11 cellular contexts compared by ENCODE assay signal in genomic region chr7:107746006-107746405, GRCh38. TPM values are rescaled to one million over a fixed set of nuclear protein-coding genes. Genes with fewer than 3 reads are reported as not detected.
DNase-seq lines count a peak whose midpoint lies in the region; ATAC-seq and TF ChIP-seq lines count a peak whose summit lies in the region.
"Had no signal": no experiment of that assay in that cellular context is flagged by ENCODE, and none has a peak within 500 bp of the region (broad histone marks: within the 10 kb centered on the region; RNA-seq: fewer than 3 reads in every experiment).

No MANE protein-coding gene starts in this region.

- H3K36me3 Mint-ChIP-seq in activated naive CD4-positive, alpha-beta T cell treated with anti-CD3 and anti-CD28 coated beads, Interleukin-2, amount 50 U/mL, for 24 hours = peaks cover 6% of the 10 kb centered on the region
- peaks cover 12% of the 10 kb centered on the region for H3K36me3 Mint-ChIP-seq in WTC11

- H3K27ac Mint-ChIP-seq in activated naive CD4-positive, alpha-beta T cell treated with anti-CD3 and anti-CD28 coated beads, Interleukin-2, amount 50 U/mL, for 24 hours = peak overlapping the region; percentile 86
- peak overlapping the region; percentile 11; the same call in 1 of the 2 replicates for H3K27ac Mint-ChIP-seq in WTC11
- H3K27ac Mint-ChIP-seq in stimulated activated naive CD8-positive, alpha-beta T cell treated with anti-CD3 and anti-CD28 coated beads, Interleukin-15, amount 100 ng/mL, for 72 hours = peak overlapping the region in 1 of 2 donors; percentile 66

- peak overlapping the region; percentile 97 for H3K4me3 Mint-ChIP-seq in activated naive CD4-positive, alpha-beta T cell treated with anti-CD3 and anti-CD28 coated beads, Interleukin-2, amount 50 U/mL, for 24 hours
- peak overlapping the region; percentile 100 for H3K4me3 Mint-ChIP-seq in WTC11
- peak overlapping the region; percentile 93 to 99 for H3K4me3 Mint-ChIP-seq in stimulated activated naive CD8-positive, alpha-beta T cell treated with anti-CD3 and anti-CD28 coated beads, Interleukin-15, amount 100 ng/mL, for 72 hours

- no peak for DNase-seq in activated naive CD4-positive, alpha-beta T cell treated with anti-CD3 and anti-CD28 coated beads, Interleukin-2, amount 50 U/mL, for 16 hours
- DNase-seq in WTC11 (ENCODE audit: low spot score) (no peak), fibroblast of the aortic adventitia (ENCODE audit: low read depth) (no peak), NCI-H1436 (lab: John Stamatoyannopoulos, UW) (no peak)
- DNase-seq in stimulated activated naive CD8-positive, alpha-beta T cell treated with anti-CD3 and anti-CD28 coated beads, Interleukin-15, amount 100 ng/mL, for 72 hours = no peak
- no peak for DNase-seq in activated effector memory CD4-positive, alpha-beta T cell treated with anti-CD3 and anti-CD28 coated beads, Interleukin-2, amount 50 U/mL, for 16 hours
- DNase-seq: Caco-2, colonic mucosa, NCI-H2081 treated with DMSO at 0.1 percent for 48 hours had no signal

- ATAC-seq in WTC11 (no peak), esophagus mucosa (no peak)
- no peak for ATAC-seq in stimulated activated naive CD8-positive, alpha-beta T cell treated with anti-CD3 and anti-CD28 coated beads, Interleukin-15, amount 100 ng/mL, for 72 hours

- TF ChIP-seq CTCF in WTC11 (IDR thresholded peaks at IDR 0.05) = no peak
- no peak for TF ChIP-seq CTCF in fibroblast of the aortic adventitia (IDR thresholded peaks at IDR 0.05; ENCODE audit: insufficient read depth, low read length)

- H3K9me3 Mint-ChIP-seq in activated naive CD4-positive, alpha-beta T cell treated with anti-CD3 and anti-CD28 coated beads, Interleukin-2, amount 50 U/mL, for 24 hours = no peaks in the 10 kb centered on the region
- H3K9me3 Mint-ChIP-seq in WTC11 = no peaks in the 10 kb centered on the region
- no peaks in the 10 kb centered on the region for H3K9me3 Mint-ChIP-seq in stimulated activated naive CD8-positive, alpha-beta T cell treated with anti-CD3 and anti-CD28 coated beads, Interleukin-15, amount 100 ng/mL, for 72 hours

- H3K4me1 Mint-ChIP-seq in activated naive CD4-positive, alpha-beta T cell treated with anti-CD3 and anti-CD28 coated beads, Interleukin-2, amount 50 U/mL, for 24 hours = peaks cover 57% of the 10 kb centered on the region
- peaks cover 24% of the 10 kb centered on the region for H3K4me1 Mint-ChIP-seq in WTC11
- peaks cover 46% of the 10 kb centered on the region for H3K4me1 Mint-ChIP-seq in stimulated activated naive CD8-positive, alpha-beta T cell treated with anti-CD3 and anti-CD28 coated beads, Interleukin-15, amount 100 ng/mL, for 72 hours

- CTCF ChIA-PET in WTC11 (lab: Charles Lee) = interaction anchor here (0.8 to 1.2 kb wide), 3 partner anchors 129 to 283 kb away, joined by 3 to 5 read pairs (median 3); no protein-coding TSS in a partner anchor

- H3K27me3 Mint-ChIP-seq in activated naive CD4-positive, alpha-beta T cell treated with anti-CD3 and anti-CD28 coated beads, Interleukin-2, amount 50 U/mL, for 24 hours = no peaks in the 10 kb centered on the region
- H3K27me3 Mint-ChIP-seq in WTC11 (ENCODE audit: low read depth) = no peaks in the 10 kb centered on the region
- H3K27me3 Mint-ChIP-seq in stimulated activated naive CD8-positive, alpha-beta T cell treated with anti-CD3 and anti-CD28 coated beads, Interleukin-15, amount 100 ng/mL, for 72 hours = no peaks in the 10 kb centered on the region

- POLR2A ChIA-PET in WTC11 (lab: Charles Lee) = no interaction called here

- peak overlapping the region; percentile 57 for H3K4me3 ChIP-seq in fibroblast of the aortic adventitia (ENCODE audit: low read depth, low read length)
- H3K4me3 ChIP-seq: colonic mucosa had no signal

TF ChIP-seq in WTC11, 78 proteins besides CTCF, POLR2A, EP300 and RAD21:
- TF ChIP-seq SMAD4 (CRISPR knock-in tag; IDR thresholded peaks at IDR 0.05) (no peak), NFE2L1 (CRISPR knock-in tag; IDR thresholded peaks at IDR 0.05) (no peak), NFYB (CRISPR knock-in tag; conservative IDR thresholded peaks at IDR 0.05; ENCODE audit: low read depth) (no peak)

RNA-seq across cellular contexts. Expression of gene CBLL1, which starts 2.1 kb away (rescaled TPM):
- total RNA-seq in WTC11 (2021) = 26.1 to 29.8 TPM (median 26.3 TPM) in 3 replicates
- total RNA-seq in fibroblast of the aortic adventitia (ENCODE audit: low replicate concordance) = 32.0 and 32.6 TPM in 2 replicates
- total RNA-seq in esophagus mucosa = 13.6 TPM

RNA-seq across cellular contexts. Expression of gene SLC26A3, which starts 57.0 kb away (rescaled TPM):
- total RNA-seq in WTC11 (2021) (0.28 to 0.44 TPM (median 0.30 TPM) in 3 replicates), fibroblast of the aortic adventitia (ENCODE audit: low replicate concordance) (not detected in 2 replicates), esophagus mucosa (0.44 TPM)
